1 cellular context compared by ENCODE assay signal in the genomic region with DNA sequence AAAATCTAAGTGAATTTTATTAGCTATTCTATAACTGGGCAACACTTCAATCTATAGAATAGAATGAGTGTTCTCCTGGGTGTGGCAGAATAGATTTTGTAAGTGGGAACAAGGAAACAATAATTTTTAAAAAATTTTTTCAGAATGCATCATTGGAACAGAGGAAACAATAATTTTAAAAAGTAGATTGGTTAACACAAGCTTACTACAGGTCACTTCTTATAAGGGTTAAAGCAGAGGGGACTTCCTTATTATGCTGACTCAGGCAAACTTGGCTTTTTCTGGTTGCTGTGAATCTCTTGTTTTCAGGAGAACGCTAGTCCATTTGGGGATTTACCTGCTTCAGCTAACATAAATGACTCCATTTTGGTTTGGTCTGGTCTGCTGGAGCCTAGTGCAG.
TF ChIP-seq lines count a peak whose summit lies in the region.

No MANE protein-coding gene starts in this region.

TF ChIP-seq in IMR-90, 13 proteins besides CTCF, POLR2A, EP300 and RAD21:
- TF ChIP-seq MXI1 (IDR thresholded peaks at IDR 0.05; ENCODE audit: borderline replicate concordance, low read depth, low read length) (no peak), BHLHE40 (IDR thresholded peaks at IDR 0.05; ENCODE audit: low read depth, low read length) (no peak), MAZ (IDR thresholded peaks at IDR 0.05; ENCODE audit: borderline replicate concordance, low read depth, low read length) (no peak), NFE2L2 (IDR thresholded peaks at IDR 0.05; ENCODE audit: low read depth, low read length) (no peak), MAFK (IDR thresholded peaks at IDR 0.05; ENCODE audit: low read depth, low read length) (peak; percentile 94)
TF ChIP-seq in IMR-90: peak in this region for 1.
